Comparison of ENCODE assay signal across 8 cellular contexts in the genomic region with DNA sequence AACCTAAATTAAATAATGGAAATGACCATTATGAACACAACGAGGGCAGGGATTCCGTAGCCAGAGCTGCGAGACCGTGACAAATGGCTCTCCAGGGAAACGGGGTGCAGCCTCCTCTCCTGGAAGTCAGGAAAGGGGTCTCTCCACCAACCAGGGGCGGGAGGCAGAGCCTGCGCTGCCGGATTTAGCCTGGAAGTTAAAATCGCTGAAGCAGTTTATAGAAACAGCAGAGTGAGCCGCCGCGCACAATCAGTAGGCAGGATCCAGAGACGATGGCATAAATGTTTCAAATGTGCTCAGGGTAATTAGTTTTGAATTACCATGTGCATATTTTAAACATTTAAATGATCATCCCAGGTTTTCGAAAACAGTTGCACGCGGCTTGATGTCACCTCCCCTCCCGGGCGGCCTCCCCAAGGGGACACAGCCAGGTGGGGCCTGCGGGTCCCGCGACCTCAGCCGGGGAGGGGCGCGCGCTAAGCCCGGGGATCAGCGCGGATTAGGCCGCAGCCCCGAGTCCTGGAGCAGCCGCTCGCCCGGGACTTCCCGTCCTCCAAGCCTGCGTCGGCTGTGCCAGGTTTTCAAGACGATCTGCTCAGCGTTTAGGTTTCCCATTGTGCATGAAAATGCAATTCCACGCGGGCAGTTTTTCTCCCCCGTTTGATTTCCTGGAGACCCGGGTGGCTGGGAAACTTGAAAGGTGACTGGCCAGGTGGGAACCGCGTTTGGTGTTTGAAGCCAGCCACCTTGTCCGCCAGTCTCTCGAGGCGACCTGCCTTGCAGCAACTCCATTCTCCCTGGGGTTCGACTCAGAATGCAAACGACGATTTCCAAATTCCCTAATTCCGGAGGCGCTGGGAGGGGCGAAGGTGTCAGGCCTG.
DNase-seq lines count a peak whose midpoint lies in the region; ATAC-seq, FAIRE-seq and TF ChIP-seq lines count a peak whose summit lies in the region.

No MANE protein-coding gene starts in this region.

- H4K20me1 ChIP-seq in HepG2 (ENCODE audit: insufficient read depth, low read length) = no peaks in the 10 kb centered on the region

- H3K27ac ChIP-seq in A673 (ENCODE audit: low read depth, low read length, poor library complexity, severe bottlenecking) = no peak overlapping the region
- H3K27ac ChIP-seq in HepG2 (ENCODE audit: extremely low read length, insufficient read depth, low read length) = no peak overlapping the region
- no peak overlapping the region for H3K27ac ChIP-seq in urinary bladder (ENCODE audit: low read depth)
- H3K27ac ChIP-seq in tibial artery = no peak overlapping the region

- ATAC-seq in HepG2 = no peak

- H3K9ac ChIP-seq in HepG2 (ENCODE audit: insufficient read depth, low read depth, low read length) = no peak overlapping the region

- no peak for TF ChIP-seq RAD21 in HepG2 (CRISPR knock-in tag; IDR thresholded peaks at IDR 0.05)

- no peak overlapping the region for H3K4me2 ChIP-seq in HepG2 (ENCODE audit: low read depth, low read length)

- H3K4me1 Mint-ChIP-seq in HFFc6 (ENCODE audit: low read depth) = peaks cover 12% of the 10 kb centered on the region; the same call in 1 of the 2 replicates
- peaks cover 79% of the 10 kb centered on the region for H3K4me1 Mint-ChIP-seq in brain

- no peak for TF ChIP-seq EP300 in HepG2 (IDR thresholded peaks at IDR 0.05; ENCODE audit: low read depth in 2 of 2, low read length in 2 of 2)
- no peak for TF ChIP-seq EP300 in HepG2 (CRISPR knock-in tag; IDR thresholded peaks at IDR 0.05; ENCODE audit: borderline replicate concordance)

- peak; percentile 72 for DNase-seq in A673 (ENCODE audit: low spot score)
- DNase-seq in HFFc6 = no peak
- no peak for DNase-seq in HepG2 (ENCODE audit: low spot score)
- DNase-seq in GDM1 (lab: John Stamatoyannopoulos, UW) = no peak
- DNase-seq in MV-4-11 (lab: John Stamatoyannopoulos, UW) = no peak
- no peak for DNase-seq in tibial artery

- no TSS peak for BruUV-seq in A673 (replicated peaks; lab: Mats Ljungman, UMichigan)
- BruUV-seq in HepG2 (replicated peaks; lab: Mats Ljungman, UMichigan) = no TSS peak

- H3K27me3 ChIP-seq in A673 (replicated peaks; ENCODE audit: insufficient read depth, low read depth, low read length, poor library complexity) (no peaks in the 10 kb centered on the region), HepG2 (ENCODE audit: control insufficient read depth in 1 of 2, insufficient read depth in 2 of 2, low read length in 2 of 2) (peaks cover 0 to 40% of the 10 kb centered on the region in 2 experiments; a peak in 4 of 5 replicates), tibial artery (peaks cover 0 to 84% of the 10 kb centered on the region in 2 donors)

- H3K36me3 ChIP-seq in A673 (ENCODE audit: insufficient read depth, low read length, poor library complexity, severe bottlenecking) (no peaks in the 10 kb centered on the region), HepG2 (replicated peaks in 1 of 2; ENCODE audit: control insufficient read depth in 1 of 2, insufficient read depth in 2 of 2, low read length in 2 of 2) (no peaks in the 10 kb centered on the region), urinary bladder (ENCODE audit: insufficient read depth) (no peaks in the 10 kb centered on the region), tibial artery (no peaks in the 10 kb centered on the region)

- H3K4me3 Mint-ChIP-seq in HFFc6 = peak overlapping the region; percentile 70; the same call in 1 of the 2 replicates
- H3K4me3 Mint-ChIP-seq in brain = peak overlapping the region; percentile 75 to 85 (median 79)

- in situ Hi-C loops in HepG2 (cut with HindIII; ENCODE audit: extremely low pct_ligation_motif_present, low pct_unique_long_range_greater_than_20kb) = loop anchor here (5.0 to 25.0 kb wide), 2 partner anchors 119 to 329 kb away; partner anchors contain the start of gene RTN4RL1

- H3K27ac Mint-ChIP-seq in HFFc6 = no peak overlapping the region
- H3K27ac Mint-ChIP-seq in brain = peak overlapping the region; percentile 78 to 95 (median 88)

- CTCF ChIA-PET in A673 (lab: Charles Lee) (interaction anchor here (0.7 to 1.4 kb wide), 9 partner anchors 12 to 337 kb away, joined by 3 to 20 read pairs (median 4); partner anchors contain the start of genes OVCA2 and RTN4RL1), HepG2 (lab: Yijun Ruan, JAX; ENCODE audit: low intra/inter-chr PET ratio, low total read pairs) (interaction anchor here (1.3 to 2.9 kb wide), 3 partner anchors 117 to 134 kb away, joined by 8 to 31 read pairs (median 15); partner anchors contain the start of genes DPH1, OVCA2 and RTN4RL1)

- TF ChIP-seq POLR2A in HepG2 (IDR thresholded peaks at IDR 0.05; ENCODE audit: insufficient read depth in 1 of 2, low read depth in 2 of 2, low read length in 2 of 2) = no peak

- no peak overlapping the region for H2AFZ ChIP-seq in HepG2 (ENCODE audit: low read length)

- POLR2A ChIA-PET in A673 (lab: Charles Lee; ENCODE audit: low non-redundant PET) (no interaction called here), HepG2 (lab: Yijun Ruan, JAX) (interaction anchor here (0.9 to 1.8 kb wide), 2 partner anchors 90 to 117 kb away, joined by 3 to 18 read pairs; partner anchors contain the start of gene RTN4RL1)

- H3K36me3 Mint-ChIP-seq in HFFc6 (ENCODE audit: low read depth) = no peaks in the 10 kb centered on the region
- H3K36me3 Mint-ChIP-seq in brain = no peaks in the 10 kb centered on the region

- H3K4me1 ChIP-seq in A673 (ENCODE audit: insufficient read depth, low read length, poor library complexity, severe bottlenecking) (peaks cover 13% of the 10 kb centered on the region), HepG2 (ENCODE audit: insufficient read depth, low read length) (peaks cover 44% of the 10 kb centered on the region), urinary bladder (ENCODE audit: insufficient read depth) (no peaks in the 10 kb centered on the region), tibial artery (peaks cover 0 to 14% (median 12%) of the 10 kb centered on the region in 4 donors)

- H3K27me3 Mint-ChIP-seq in HFFc6 (ENCODE audit: insufficient read depth) (peaks cover 28% of the 10 kb centered on the region), brain (peaks cover 10% of the 10 kb centered on the region)

- no peak for FAIRE-seq in HepG2 (lab: Jason Lieb, UNC)

- no peak for TF ChIP-seq CTCF in A673 (conservative IDR thresholded peaks at IDR 0.05; ENCODE audit: low read depth, low read length)
- no peak for TF ChIP-seq CTCF in HFFc6 (IDR thresholded peaks at IDR 0.05)
- TF ChIP-seq CTCF in brain (conservative IDR thresholded peaks at IDR 0.05) = no peak
- no peak for TF ChIP-seq CTCF in HepG2 (CRISPR knock-in tag; IDR thresholded peaks at IDR 0.05)
- no peak for TF ChIP-seq CTCF in tibial artery (IDR thresholded peaks at IDR 0.05)

- H3K9me3 Mint-ChIP-seq in HFFc6 (no peaks in the 10 kb centered on the region), brain (peaks cover 0 to 4% (median 0%) of the 10 kb centered on the region in 5 experiments)

- H3K4me3 ChIP-seq in A673 (ENCODE audit: low read depth, low read length, poor library complexity, severe bottlenecking) (peak overlapping the region; percentile 44), HepG2 (replicated peaks in 1 of 3; ENCODE audit: insufficient read depth in 1 of 3, low read depth in 2 of 3, low read length in 3 of 3) (no peak overlapping the region), urinary bladder (ENCODE audit: low read depth, low read length) (peak overlapping the region; percentile 16), tibial artery (peak overlapping the region in 1 of 2 donors; percentile 29)

- H3K79me2 ChIP-seq in HepG2 (ENCODE audit: insufficient read depth, low read length) = no peaks in the 10 kb centered on the region

- H3K9me3 ChIP-seq in A673 (ENCODE audit: low read depth, low read length, poor library complexity, severe bottlenecking) = no peaks in the 10 kb centered on the region
- no peaks in the 10 kb centered on the region for H3K9me3 ChIP-seq in HepG2 (ENCODE audit: low read length)
- no peaks in the 10 kb centered on the region for H3K9me3 ChIP-seq in tibial artery

- intact Hi-C loops in A673 (cut with micrococcal nuclease; ENCODE audit: unreplicated experiment) = loop anchor here (1.0 to 5.0 kb wide), 3 partner anchors 117 to 337 kb away; partner anchors contain the start of genes OVCA2 and RTN4RL1
- intact Hi-C loops in HepG2 (cut with micrococcal nuclease; ENCODE audit: unreplicated experiment) = loop anchor here (1.0 to 5.0 kb wide), 2 partner anchors 49 to 118 kb away; no protein-coding TSS in a partner anchor
- intact Hi-C loops in tibial artery (cut with DNase I; ENCODE audit: low total_unique reads) = no loop called here

- 58% methylated on average over 48 of the region's 53 CpGs for WGBS in HepG2 (ENCODE audit: low lambda C conversion rate)
- WGBS in urinary bladder = 7% methylated on average over 53 of the region's 53 CpGs

TF ChIP-seq in HepG2, 621 proteins besides CTCF, POLR2A, EP300 and RAD21 (continues in another document):
- TF ChIP-seq KDM5B (CRISPR knock-in tag; IDR thresholded peaks at IDR 0.05; ENCODE audit: borderline replicate concordance) = 0 out of 2 replicates have a peak, but pooled peaks have one; percentile 24
- TF ChIP-seq, protein P1, sequence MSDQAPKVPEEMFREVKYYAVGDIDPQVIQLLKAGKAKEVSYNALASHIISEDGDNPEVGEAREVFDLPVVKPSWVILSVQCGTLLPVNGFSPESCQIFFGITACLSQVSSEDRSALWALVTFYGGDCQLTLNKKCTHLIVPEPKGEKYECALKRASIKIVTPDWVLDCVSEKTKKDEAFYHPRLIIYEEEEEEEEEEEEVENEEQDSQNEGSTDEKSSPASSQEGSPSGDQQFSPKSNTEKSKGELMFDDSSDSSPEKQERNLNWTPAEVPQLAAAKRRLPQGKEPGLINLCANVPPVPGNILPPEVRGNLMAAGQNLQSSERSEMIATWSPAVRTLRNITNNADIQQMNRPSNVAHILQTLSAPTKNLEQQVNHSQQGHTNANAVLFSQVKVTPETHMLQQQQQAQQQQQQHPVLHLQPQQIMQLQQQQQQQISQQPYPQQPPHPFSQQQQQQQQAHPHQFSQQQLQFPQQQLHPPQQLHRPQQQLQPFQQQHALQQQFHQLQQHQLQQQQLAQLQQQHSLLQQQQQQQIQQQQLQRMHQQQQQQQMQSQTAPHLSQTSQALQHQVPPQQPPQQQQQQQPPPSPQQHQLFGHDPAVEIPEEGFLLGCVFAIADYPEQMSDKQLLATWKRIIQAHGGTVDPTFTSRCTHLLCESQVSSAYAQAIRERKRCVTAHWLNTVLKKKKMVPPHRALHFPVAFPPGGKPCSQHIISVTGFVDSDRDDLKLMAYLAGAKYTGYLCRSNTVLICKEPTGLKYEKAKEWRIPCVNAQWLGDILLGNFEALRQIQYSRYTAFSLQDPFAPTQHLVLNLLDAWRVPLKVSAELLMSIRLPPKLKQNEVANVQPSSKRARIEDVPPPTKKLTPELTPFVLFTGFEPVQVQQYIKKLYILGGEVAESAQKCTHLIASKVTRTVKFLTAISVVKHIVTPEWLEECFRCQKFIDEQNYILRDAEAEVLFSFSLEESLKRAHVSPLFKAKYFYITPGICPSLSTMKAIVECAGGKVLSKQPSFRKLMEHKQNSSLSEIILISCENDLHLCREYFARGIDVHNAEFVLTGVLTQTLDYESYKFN (CRISPR knock-in tag; conservative IDR thresholded peaks at IDR 0.05) = no peak

Comparison
In these comparisons a context has a peak if more than half of its experiments do, and no peak if none do; other contexts are left out.
1. H3K4me3 ChIP-seq: peak in A673 (single experiment) and urinary bladder (single experiment); none in HepG2 (0 of 3).